17 cellular contexts compared by ENCODE assay signal in the genomic region with DNA sequence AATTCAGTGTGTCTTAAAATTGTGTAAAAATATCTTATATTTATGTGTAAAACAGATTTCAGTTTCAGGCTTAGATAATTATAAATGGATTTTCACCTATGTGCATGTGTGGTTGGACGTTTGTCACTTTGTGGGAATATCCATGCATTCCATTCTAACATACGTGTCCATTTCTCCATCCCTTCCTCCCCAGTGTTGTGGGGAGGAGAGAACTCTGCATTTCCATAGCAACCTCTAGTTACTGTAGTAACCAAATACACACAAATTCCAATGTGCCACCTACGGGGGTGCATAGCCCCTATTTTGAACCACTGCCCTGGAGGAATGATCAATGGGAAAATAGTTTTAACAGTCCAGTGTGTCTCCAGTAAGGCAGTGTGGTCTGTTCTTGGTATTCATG.
DNase-seq lines count a peak whose midpoint lies in the region; ATAC-seq and TF ChIP-seq lines count a peak whose summit lies in the region.
"Had no signal": no experiment of that assay in that cellular context is flagged by ENCODE, and none has a peak within 500 bp of the region (broad histone marks: within the 10 kb centered on the region; RNA-seq: fewer than 3 reads in every experiment).

No MANE protein-coding gene starts in this region.

- H3K27me3 Mint-ChIP-seq in immature natural killer cell (ENCODE audit: low read depth in 3 of 3): no peaks in the 10 kb centered on the region

- H3K27ac Mint-ChIP-seq in immature natural killer cell: no peak overlapping the region
- H3K27ac Mint-ChIP-seq: activated naive CD4-positive, alpha-beta T cell treated with anti-CD3 and anti-CD28 coated beads, Interleukin-2, amount 50 U/mL, for 72 hours had no signal

- POLR2A ChIA-PET in Panc1 (lab: Charles Lee): no interaction called here

- intact Hi-C loops in Panc1 (cut with micrococcal nuclease; ENCODE audit: unreplicated experiment): no loop called here
- intact Hi-C loops in head of caudate nucleus (cut with DNase I): no loop called here

- no peak overlapping the region for H3K27ac ChIP-seq in Panc1 (ENCODE audit: low read length)
- H3K27ac ChIP-seq: prostate gland, uterus had no signal

- in situ Hi-C loops in Panc1 (cut with HindIII; ENCODE audit: low pct_unique_long_range_greater_than_20kb, low sequenced_read_pairs): no loop called here

- no peak overlapping the region for H3K4me3 Mint-ChIP-seq in immature natural killer cell

- H3K9me3 Mint-ChIP-seq in immature natural killer cell: peaks cover 1 to 15% (median 3%) of the 10 kb centered on the region in 6 donors

- TF ChIP-seq CTCF in AG10803 (conservative IDR thresholded peaks at IDR 0.05; ENCODE audit: low read length): no peak
- no peak for TF ChIP-seq CTCF in Panc1 (IDR thresholded peaks at IDR 0.05)
- TF ChIP-seq CTCF in cardiac fibroblast (IDR thresholded peaks at IDR 0.05; ENCODE audit: low read depth, low read length): no peak

- BruUV-seq in Panc1 (replicated peaks; lab: Mats Ljungman, UMichigan): no TSS peak

- H3K4me3 ChIP-seq in AG10803 (ENCODE audit: low read length) (no peak overlapping the region), Panc1 (ENCODE audit: low read depth in 2 of 2, low read length in 2 of 2) (no peak overlapping the region), cardiac fibroblast (replicated peaks in 1 of 2; ENCODE audit: low read depth in 2 of 2, low read length in 2 of 2) (no peak overlapping the region)
- H3K4me3 ChIP-seq: prostate gland, uterus had no signal

- no peaks in the 10 kb centered on the region for H3K36me3 Mint-ChIP-seq in immature natural killer cell
- H3K36me3 Mint-ChIP-seq: activated naive CD4-positive, alpha-beta T cell treated with anti-CD3 and anti-CD28 coated beads, Interleukin-2, amount 50 U/mL, for 72 hours had no signal

- H3K36me3 ChIP-seq in Panc1 (ENCODE audit: control insufficient read depth, insufficient read depth, low read length): no peaks in the 10 kb centered on the region
- H3K36me3 ChIP-seq: prostate gland, uterus had no signal

- DNase-seq in AG10803 (ENCODE audit: low read depth): peak; percentile 72
- DNase-seq in Panc1 (ENCODE audit: low read depth, low spot score): no peak
- peak; percentile 54 to 89 for DNase-seq in cardiac fibroblast (ENCODE audit: low read depth in 2 of 2)
- DNase-seq in kidney glomerular epithelial cell (lab: John Stamatoyannopoulos, UW): peak; percentile 35
- no peak for DNase-seq in head of caudate nucleus
- DNase-seq in stimulated activated naive CD4-positive, alpha-beta T cell treated with Interleukin-2 at 50 U/mL for 16 hours (lab: John Stamatoyannopoulos, UW): no peak
- no peak for DNase-seq in immature natural killer cell
- DNase-seq: activated CD4-positive, CD25-positive, alpha-beta regulatory T cell treated with anti-CD3 and anti-CD28 coated beads, Interleukin-2, amount 50 U/mL, for 72 hours; COR-L47; NCI-H1048; stimulated activated CD4-positive, alpha-beta T cell treated with anti-CD3 and anti-CD28 coated beads, Interleukin-12 subunit alpha, Interleukin-12 subunit beta, amount 100 ng/mL, for 4 hours; stimulated activated naive CD8-positive, alpha-beta T cell treated with anti-CD3 and anti-CD28 coated beads, Interleukin-15, Interleukin-2, amounts not matched to agents 100 U/mL and 50 U/mL, for 24 hours; uterus had no signal

- H3K9me3 ChIP-seq in Panc1 (ENCODE audit: control insufficient read depth, insufficient read depth, low read depth, low read length): no peaks in the 10 kb centered on the region
- H3K9me3 ChIP-seq: prostate gland, uterus had no signal

- H3K4me1 ChIP-seq in Panc1 (ENCODE audit: control insufficient read depth, insufficient read depth, low read length): peaks cover 4% of the 10 kb centered on the region
- H3K4me1 ChIP-seq: prostate gland, uterus had no signal

- H3K4me1 Mint-ChIP-seq in immature natural killer cell: no peaks in the 10 kb centered on the region

- ATAC-seq in Panc1: peak; percentile 44; the same call in 1 of the 2 replicates
- no peak for ATAC-seq in HG02588 (IDR thresholded peaks at IDR 0.05; ENCODE audit: unreplicated experiment)
- ATAC-seq: activated naive CD4-positive, alpha-beta T cell treated with anti-CD3 and anti-CD28 coated beads, Interleukin-2, amount 50 U/mL, for 72 hours; left lobe of liver; stimulated activated naive CD8-positive, alpha-beta T cell treated with anti-CD3 and anti-CD28 coated beads, Interleukin-15, Interleukin-2, amounts not matched to agents 100 U/mL and 50 U/mL, for 24 hours had no signal

- no peaks in the 10 kb centered on the region for H3K27me3 ChIP-seq in Panc1 (ENCODE audit: control insufficient read depth, insufficient read depth, low read length)
- H3K27me3 ChIP-seq: uterus had no signal

- CTCF ChIA-PET in Panc1 (lab: Charles Lee): no interaction called here

Comparison
In these comparisons a context has a peak if more than half of its experiments do, and no peak if none do; other contexts are left out.
1. DNase-seq: peak in AG10803 (single experiment), cardiac fibroblast (2 of 2) and kidney glomerular epithelial cell (single experiment); none in Panc1 (single experiment), head of caudate nucleus (0 of 42), stimulated activated naive CD4-positive, alpha-beta T cell treated with Interleukin-2 at 50 U/mL for 16 hours (single experiment) and immature natural killer cell (0 of 3).